In genomic region chr17:21370430-21370829, GRCh38 we compare ENCODE assay signal across 14 cellular contexts. TPM values are rescaled to one million over a fixed set of nuclear protein-coding genes. Genes with fewer than 3 reads are reported as not detected.
DNase-seq lines count a peak whose midpoint lies in the region; ATAC-seq, FAIRE-seq and TF ChIP-seq lines count a peak whose summit lies in the region.
"Had no signal": no experiment of that assay in that cellular context is flagged by ENCODE, and none has a peak within 500 bp of the region (broad histone marks: within the 10 kb centered on the region; RNA-seq: fewer than 3 reads in every experiment).

No MANE protein-coding gene starts in this region.

- H3K9me3 ChIP-seq in GM12878 (replicated peaks; ENCODE audit: control insufficient read depth, insufficient read depth, low read length) (no peaks in the 10 kb centered on the region), smooth muscle cell (replicated peaks; ENCODE audit: low read depth) (no peaks in the 10 kb centered on the region)
- H3K9me3 ChIP-seq: HAP-1 had no signal

- no peaks in the 10 kb centered on the region for H3K36me3 ChIP-seq in GM12878 (ENCODE audit: control insufficient read depth in 2 of 2, insufficient read depth in 2 of 2, low read length in 1 of 2)
- H3K36me3 ChIP-seq in smooth muscle cell (ENCODE audit: low read depth) = no peaks in the 10 kb centered on the region
- H3K36me3 ChIP-seq: HAP-1 had no signal

- POLR2A ChIA-PET in GM12878 (lab: Charles Lee) = no interaction called here

- no peak for TF ChIP-seq CTCF in GM12878 (IDR thresholded peaks at IDR 0.05 in 2 of 3, conservative IDR thresholded peaks at IDR 0.05 in 1 of 3; ENCODE audit: control insufficient read depth in 2 of 3, extremely low read depth in 1 of 3, insufficient read depth in 1 of 3, low read depth in 3 of 3, low read length in 3 of 3)
- no peak for TF ChIP-seq CTCF in smooth muscle cell (IDR thresholded peaks at IDR 0.05; ENCODE audit: borderline replicate concordance, insufficient read depth, poor library complexity, severe bottlenecking)

- H3K4me1 ChIP-seq in GM12878 (ENCODE audit: control insufficient read depth, insufficient read depth, low read length) (no peaks in the 10 kb centered on the region; the same call in 1 of the 2 replicates), smooth muscle cell (ENCODE audit: low read depth) (peaks cover 15% of the 10 kb centered on the region)
- H3K4me1 ChIP-seq: HAP-1 had no signal

- TF ChIP-seq RAD21 in GM12878 (IDR thresholded peaks at IDR 0.05; ENCODE audit: insufficient read depth, low read depth, low read length) = no peak

- TF ChIP-seq EP300 in GM12878 (IDR thresholded peaks at IDR 0.05; ENCODE audit: borderline replicate concordance in 1 of 2, control insufficient read depth in 1 of 2, low read depth in 2 of 2, low read length in 2 of 2) = no peak

- H3F3A ChIP-seq in smooth muscle cell (ENCODE audit: low read depth) = no peaks in the 10 kb centered on the region

- WGBS in GM12878 (ENCODE audit: insufficient coverage, insufficient replicate concordance, low lambda C conversion rate, missing lambda C conversion rate) = 3% methylated on average over 6 of the region's 6 CpGs
- WGBS in smooth muscle cell (ENCODE audit: low lambda C conversion rate) = 16% methylated on average over 6 of the region's 6 CpGs

- CTCF ChIA-PET in GM12878 (lab: Yijun Ruan, JAX) = interaction anchor here (1.3 kb wide), 1 partner anchor 11 kb away, joined by 4 read pairs; no protein-coding TSS in a partner anchor

- H3K27me3 ChIP-seq in GM12878 (replicated peaks in 1 of 2; ENCODE audit: control insufficient read depth in 2 of 2, insufficient read depth in 2 of 2, low read length in 1 of 2) = no peaks in the 10 kb centered on the region
- peaks cover 13% of the 10 kb centered on the region for H3K27me3 ChIP-seq in smooth muscle cell (ENCODE audit: low read depth)

- SMC1A ChIA-PET in GM12878 (lab: Charles Lee; ENCODE audit: uncharacterized antibody, unreplicated experiment) = no interaction called here

- H3K4me2 ChIP-seq in GM12878 (ENCODE audit: control insufficient read depth, insufficient read depth) (no peak overlapping the region), smooth muscle cell (peak overlapping the region; percentile 53)
- H3K4me2 ChIP-seq: PC-9 had no signal

- FAIRE-seq in GM12878 (lab: Jason Lieb, UNC) (no peak), GM19239 (lab: Jason Lieb, UNC) (no peak)

- no peak overlapping the region for H2AFZ ChIP-seq in GM12878 (ENCODE audit: control insufficient read depth, low read depth, low read length)
- H2AFZ ChIP-seq in smooth muscle cell (ENCODE audit: low read depth) = peak overlapping the region; percentile 45
- H2AFZ ChIP-seq: PC-9 had no signal

- peak; percentile 4; the same call in 1 of the 3 replicates for ATAC-seq in GM12878

- RAD21 ChIA-PET in GM12878 (lab: Charles Lee; ENCODE audit: unreplicated experiment) = no interaction called here

- H3K9ac ChIP-seq in GM12878 (ENCODE audit: control insufficient read depth, insufficient read depth, low read length) (no peak overlapping the region), smooth muscle cell (ENCODE audit: low read depth) (no peak overlapping the region)

- H3K79me2 ChIP-seq in GM12878 (ENCODE audit: control insufficient read depth, insufficient read depth, low read length) (no peaks in the 10 kb centered on the region), smooth muscle cell (ENCODE audit: low read depth) (no peaks in the 10 kb centered on the region)

- BruUV-seq in GM12878 (replicated peaks; lab: Mats Ljungman, UMichigan) = no TSS peak

- H3K27ac ChIP-seq in GM12878 (ENCODE audit: control insufficient read depth, insufficient read depth) = no peak overlapping the region
- H3K27ac ChIP-seq in smooth muscle cell (ENCODE audit: low read depth) = no peak overlapping the region
- H3K27ac ChIP-seq: PC-9 had no signal

- intact Hi-C loops in GM12878 (cut with micrococcal nuclease; ENCODE audit: unreplicated experiment) = no loop called here

- no peak for TF ChIP-seq POLR2A in GM12878 (IDR thresholded peaks at IDR 0.05; ENCODE audit: low read depth, low read length)

- no peak overlapping the region for H3K4me3 ChIP-seq in GM12878
- no peak overlapping the region for H3K4me3 ChIP-seq in smooth muscle cell
- H3K4me3 ChIP-seq: HAP-1, PC-9 had no signal

- in situ Hi-C loops in GM12878 (cut with MboI) = no loop called here

- DNase-seq in Kasumi-1 (lab: John Stamatoyannopoulos, UW) = peak; percentile 19 to 43
- no peak for DNase-seq in GM12878 (ENCODE audit: low read depth, low spot score)
- peak; percentile 42 for DNase-seq in iPS-NIHi11 (ENCODE audit: low spot score)
- peak; percentile 17 for DNase-seq in smooth muscle cell (lab: John Stamatoyannopoulos, UW; ENCODE audit: unreplicated experiment)
- DNase-seq in GM19239 (ENCODE audit: insufficient read length, low spot score) = no peak
- no peak for DNase-seq in RPMI8226
- DNase-seq in effector CD4-positive, alpha-beta T cell = no peak
- DNase-seq in stimulated activated CD4-positive, alpha-beta T cell treated with anti-CD3 and anti-CD28 coated beads, Interleukin-4, amount 100 ng/mL, for 24 hours = no peak
- DNase-seq: activated CD4-positive, alpha-beta T cell treated with anti-CD3 and anti-CD28 coated beads for 48 hours; anterior cingulate cortex; CD4-positive, alpha-beta memory T cell; PC-9 had no signal

- H4K20me1 ChIP-seq in GM12878 (ENCODE audit: control insufficient read depth, insufficient read depth) = no peaks in the 10 kb centered on the region
- no peaks in the 10 kb centered on the region for H4K20me1 ChIP-seq in smooth muscle cell (ENCODE audit: low read depth)

TF ChIP-seq in GM12878, 131 proteins besides CTCF, POLR2A, EP300 and RAD21 (continues in another document):
- TF ChIP-seq YBX1 (IDR thresholded peaks at IDR 0.05) (no peak), FOXM1 (IDR thresholded peaks at IDR 0.05; ENCODE audit: low read depth, low read length) (no peak), BCL11A (IDR thresholded peaks at IDR 0.05; ENCODE audit: low read depth, low read length) (no peak), IRF5 (IDR thresholded peaks at IDR 0.05; ENCODE audit: borderline replicate concordance) (no peak), SUPT20H (IDR thresholded peaks at IDR 0.05; ENCODE audit: borderline replicate concordance, control insufficient read depth, low read depth, low read length) (no peak), SIN3A (IDR thresholded peaks at IDR 0.05; ENCODE audit: low read depth, low read length) (no peak), WRNIP1 (IDR thresholded peaks at IDR 0.05; ENCODE audit: borderline replicate concordance, low read depth, low read length) (no peak), PKNOX1 (IDR thresholded peaks at IDR 0.05) (no peak), SMC3 (IDR thresholded peaks at IDR 0.05; ENCODE audit: borderline replicate concordance, low read length) (no peak), CBX3 (IDR thresholded peaks at IDR 0.05; ENCODE audit: borderline replicate concordance, low read depth) (no peak)
- TF ChIP-seq, protein P1, sequence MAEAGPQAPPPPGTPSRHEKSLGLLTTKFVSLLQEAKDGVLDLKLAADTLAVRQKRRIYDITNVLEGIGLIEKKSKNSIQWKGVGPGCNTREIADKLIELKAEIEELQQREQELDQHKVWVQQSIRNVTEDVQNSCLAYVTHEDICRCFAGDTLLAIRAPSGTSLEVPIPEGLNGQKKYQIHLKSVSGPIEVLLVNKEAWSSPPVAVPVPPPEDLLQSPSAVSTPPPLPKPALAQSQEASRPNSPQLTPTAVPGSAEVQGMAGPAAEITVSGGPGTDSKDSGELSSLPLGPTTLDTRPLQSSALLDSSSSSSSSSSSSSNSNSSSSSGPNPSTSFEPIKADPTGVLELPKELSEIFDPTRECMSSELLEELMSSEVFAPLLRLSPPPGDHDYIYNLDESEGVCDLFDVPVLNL (IDR thresholded peaks at IDR 0.05; ENCODE audit: low read depth, low read length) = no peak

RNA-seq across cellular contexts. Expression of gene KCNJ12, which starts 5.7 kb away (rescaled TPM):
- total RNA-seq in GM12878 (2013; cell fraction: nucleolus; rRNA removed) = not detected in 2 replicates
- total RNA-seq in GM12878 (2014; rRNA removed) = 0.11 and 0.17 TPM in 2 replicates
- total RNA-seq in GM12878 (2014; rRNA removed; fragmentation: Illumina TruSeq; extraction: Trizol) = 0.05 and 0.09 TPM in 2 replicates
- 0.21 and 0.32 TPM in 2 replicates for total RNA-seq in GM12878 (2021)
- polyA plus RNA-seq in GM12878 (2011; ENCODE audit: low read depth) = not detected
- polyA plus RNA-seq in GM12878 (2011; rRNA removed) = 0.05 TPM in 1 of 2 replicates, not detected in the other
- 0.06 and 0.08 TPM in 2 replicates for polyA plus RNA-seq in GM12878 (2011; cell fraction: cytosol; rRNA removed)
- polyA plus RNA-seq in GM12878 (2011; cell fraction: nucleus; rRNA removed) = 0.12 and 0.15 TPM in 2 replicates
- polyA plus RNA-seq in GM12878 (2012) = 0.06 TPM in 1 of 2 replicates, not detected in the other
- polyA plus RNA-seq in GM12878 (2014; fragmentation: Illumina TruSeq; extraction: Trizol) = 0.03 and 0.04 TPM in 2 replicates
- not detected for polyA plus RNA-seq in GM12878 (2014; fragmentation: Nextera tagmentation; extraction: Ambion mirVana)
- polyA plus RNA-seq in GM12878 (2014; rRNA removed) = 0.13 and 0.15 TPM in 2 replicates
- under 1 TPM in 1 of 2 experiments, not detected in 1; 0.07 TPM for polyA plus RNA-seq in GM12878 (2016; fragmentation: Nextera tagmentation; extraction: Ambion mirVana)
- polyA minus RNA-seq in GM12878 (2011; rRNA and poly(A)+ RNA removed) = 0.31 TPM in 1 of 2 replicates, not detected in the other
- polyA minus RNA-seq in GM12878 (2011; cell fraction: cytosol; rRNA and poly(A)+ RNA removed) = 0.21 and 0.27 TPM in 2 replicates
- polyA minus RNA-seq in GM12878 (2011; cell fraction: nucleus; rRNA and poly(A)+ RNA removed) = 0.19 TPM in 1 of 2 replicates, not detected in the other
- 0.04 TPM in 2 replicates for total RNA-seq in smooth muscle cell
- 0.18 and 1.0 TPM in 2 replicates for polyA plus RNA-seq in smooth muscle cell
- total RNA-seq: CD4-positive, alpha-beta memory T cell; T-helper 1 cell treated with Interleukin-12 subunit alpha and Interleukin-12 subunit beta and Interleukin-4 antibody, amounts not matched to agents 30 ng/mL and 1 ng/mL, for 36 hours had no signal
- polyA plus RNA-seq: CD4-positive, alpha-beta memory T cell had no signal

Comparison
In these comparisons a context has a peak if more than half of its experiments do, and no peak if none do; other contexts are left out.
1. DNase-seq: peak in Kasumi-1 (2 of 2), iPS-NIHi11 (single experiment) and smooth muscle cell (single experiment); none in GM12878 (single experiment), GM19239 (single experiment), RPMI8226 (single experiment), effector CD4-positive, alpha-beta T cell (single experiment) and stimulated activated CD4-positive, alpha-beta T cell treated with anti-CD3 and anti-CD28 coated beads, Interleukin-4, amount 100 ng/mL, for 24 hours (single experiment).